ENCODE assay signal across 23 cellular contexts in genomic region chr5:21644032-21644431, GRCh38.
"Had no signal": no experiment of that assay in that cellular context is flagged by ENCODE, and none has a peak within 500 bp of the region (broad histone marks: within the 10 kb centered on the region; RNA-seq: fewer than 3 reads in every experiment).

No MANE protein-coding gene starts in this region.

- H3K36me3 Mint-ChIP-seq: activated naive CD4-positive, alpha-beta T cell treated with anti-CD3 and anti-CD28 coated beads, Interleukin-2, amount 50 U/mL, for 24 hours; brain had no signal

- DNase-seq: activated CD4-positive, alpha-beta T cell treated with anti-CD3 and anti-CD28 coated beads, Interleukin-2, amount 50 U/mL, for 1 hour; activated CD4-positive, CD25-positive, alpha-beta regulatory T cell treated with anti-CD3 and anti-CD28 coated beads, Interleukin-2, amount 50 U/mL, for 72 hours; activated CD8-positive, alpha-beta T cell treated with anti-CD3 and anti-CD28 coated beads, Interleukin-2, amount 10 ng/mL, durations not matched to agents 7 days and 5 days; activated gamma-delta T cell treated with Interleukin-2 at 50 U/mL for 16 hours; aorta; effector CD8-positive, alpha-beta T cell; foreskin keratinocyte; lower lobe of right lung; mesendoderm; mucosa of descending colon; nephron progenitor cell; pancreas; psoas muscle; right cardiac atrium; substantia nigra; thyroid gland; upper lobe of right lung; WERI-Rb-1 had no signal

- H3K4me3 Mint-ChIP-seq: activated CD8-positive, alpha-beta T cell treated with anti-CD3 and anti-CD28 coated beads, Interleukin-2, amount 10 ng/mL, durations not matched to agents 7 days and 5 days; activated naive CD4-positive, alpha-beta T cell treated with anti-CD3 and anti-CD28 coated beads, Interleukin-2, amount 50 U/mL, for 24 hours; activated T-helper 1 cell treated with anti-CD3 and anti-CD28 coated beads, Interleukin-12 subunit alpha, Interleukin-12 subunit beta, Interleukin-2, Interleukin-4 antibody, amounts not matched to agents 30 ng/mL and 10 ng/mL and 1 ng/mL, durations not matched to agents 14 hours and 24 hours and 36 hours; brain; nephron progenitor cell; stimulated activated naive CD8-positive, alpha-beta T cell treated with anti-CD3 and anti-CD28 coated beads, Interleukin-15, Interleukin-2, amounts not matched to agents 100 ng/mL and 50 ng/mL, for 24 hours had no signal

- ATAC-seq: activated CD8-positive, alpha-beta T cell treated with anti-CD3 and anti-CD28 coated beads, Interleukin-2, amount 10 ng/mL, durations not matched to agents 7 days and 5 days; foreskin keratinocyte; left lobe of liver; lower lobe of right lung; mucosa of descending colon; pancreas; psoas muscle; right cardiac atrium; upper lobe of right lung had no signal

- H3K4me1 Mint-ChIP-seq: activated naive CD4-positive, alpha-beta T cell treated with anti-CD3 and anti-CD28 coated beads, Interleukin-2, amount 50 U/mL, for 24 hours; brain; nephron progenitor cell had no signal

- FAIRE-seq: pancreas had no signal

- H3K27ac Mint-ChIP-seq: activated CD8-positive, alpha-beta T cell treated with anti-CD3 and anti-CD28 coated beads, Interleukin-2, amount 10 ng/mL, durations not matched to agents 7 days and 5 days; activated naive CD4-positive, alpha-beta T cell treated with anti-CD3 and anti-CD28 coated beads, Interleukin-2, amount 50 U/mL, for 24 hours; activated T-helper 1 cell treated with anti-CD3 and anti-CD28 coated beads, Interleukin-12 subunit alpha, Interleukin-12 subunit beta, Interleukin-2, Interleukin-4 antibody, amounts not matched to agents 30 ng/mL and 10 ng/mL and 1 ng/mL, durations not matched to agents 14 hours and 24 hours and 36 hours; brain; nephron progenitor cell; stimulated activated naive CD8-positive, alpha-beta T cell treated with anti-CD3 and anti-CD28 coated beads, Interleukin-15, Interleukin-2, amounts not matched to agents 100 ng/mL and 50 ng/mL, for 24 hours had no signal

- H3K9me3 Mint-ChIP-seq: activated naive CD4-positive, alpha-beta T cell treated with anti-CD3 and anti-CD28 coated beads, Interleukin-2, amount 50 U/mL, for 24 hours; activated T-helper 1 cell treated with anti-CD3 and anti-CD28 coated beads, Interleukin-12 subunit alpha, Interleukin-12 subunit beta, Interleukin-2, Interleukin-4 antibody, amounts not matched to agents 30 ng/mL and 10 ng/mL and 1 ng/mL, durations not matched to agents 14 hours and 24 hours and 36 hours; brain; nephron progenitor cell; stimulated activated naive CD8-positive, alpha-beta T cell treated with anti-CD3 and anti-CD28 coated beads, Interleukin-15, Interleukin-2, amounts not matched to agents 100 ng/mL and 50 ng/mL, for 24 hours had no signal

- H3K27me3 Mint-ChIP-seq: activated naive CD4-positive, alpha-beta T cell treated with anti-CD3 and anti-CD28 coated beads, Interleukin-2, amount 50 U/mL, for 24 hours; brain; stimulated activated naive CD8-positive, alpha-beta T cell treated with anti-CD3 and anti-CD28 coated beads, Interleukin-15, Interleukin-2, amounts not matched to agents 100 ng/mL and 50 ng/mL, for 24 hours had no signal
